In the genomic region with DNA sequence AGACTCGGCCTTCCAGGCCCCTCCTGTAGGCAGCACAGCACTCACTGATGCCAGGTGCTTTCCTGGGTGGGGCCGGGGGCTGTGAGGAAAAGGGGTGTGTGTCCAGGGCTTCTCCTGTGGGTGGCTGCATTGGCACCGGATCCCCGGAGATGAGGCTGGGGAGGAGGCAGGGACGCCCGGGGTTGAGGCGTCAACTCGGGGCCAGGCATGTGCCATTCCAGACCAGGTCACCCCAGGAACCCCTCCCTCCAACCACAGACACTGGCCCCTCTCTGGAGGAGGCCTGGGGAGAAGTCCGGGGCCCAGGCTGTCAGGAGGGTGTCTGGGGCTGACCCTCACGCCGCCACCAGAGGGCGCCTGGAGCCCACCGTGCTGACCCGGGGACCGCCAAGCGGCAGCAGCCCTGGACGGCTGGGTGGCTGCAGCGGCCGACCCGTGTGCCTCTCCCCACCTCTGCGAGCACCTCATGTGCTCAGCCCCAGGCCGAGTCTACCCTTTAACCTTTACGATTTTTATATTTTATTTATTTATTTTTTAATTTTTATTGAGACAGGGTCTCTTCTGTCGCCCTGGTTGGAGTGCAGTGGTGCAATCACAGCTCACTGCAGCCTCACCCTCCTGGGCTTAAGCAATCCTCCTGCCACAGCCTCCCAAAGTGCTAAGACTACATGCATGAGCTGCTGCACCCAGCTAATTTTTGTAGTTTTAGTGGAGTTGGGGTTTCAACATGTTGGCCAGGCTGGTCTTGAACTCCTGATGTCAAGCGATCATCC, we compare ENCODE assay signal across 9 cellular contexts. TPM values are rescaled to one million over a fixed set of nuclear protein-coding genes. Genes with fewer than 3 reads are reported as not detected.
A peak's percentile ranks its signal among the peaks of the same experiment; 100 is the strongest.
DNase-seq lines count a peak whose midpoint lies in the region; ATAC-seq, FAIRE-seq and TF ChIP-seq lines count a peak whose summit lies in the region.
"Had no signal": no experiment of that assay in that cellular context is flagged by ENCODE, and none has a peak within 500 bp of the region (broad histone marks: within the 10 kb centered on the region; RNA-seq: fewer than 3 reads in every experiment).

No MANE protein-coding gene starts in this region.

- POLR2A ChIA-PET in HepG2 (lab: Yijun Ruan, JAX): interaction anchor here (0.6 to 1.4 kb wide), 8 partner anchors 9 to 77 kb away, joined by 3 to 9 read pairs (median 4); a partner anchor contains a TSS

- H3K27ac ChIP-seq in cingulate gyrus (ENCODE audit: low read depth, low read length): peak overlapping the region; percentile 97
- H3K27ac ChIP-seq in HepG2 (ENCODE audit: extremely low read length, insufficient read depth, low read length): no peak overlapping the region

- no peak overlapping the region for H3K9ac ChIP-seq in HepG2 (ENCODE audit: insufficient read depth, low read depth, low read length)

- no peak overlapping the region for H2AFZ ChIP-seq in HepG2 (ENCODE audit: low read length)

- peaks cover 3% of the 10 kb centered on the region for H3K79me2 ChIP-seq in HepG2 (ENCODE audit: insufficient read depth, low read length)

- DNase-seq in NCI-H2107 (lab: John Stamatoyannopoulos, UW): peak; percentile 61
- DNase-seq in NCI-H2107 treated with DMSO at 0.1 percent for 48 hours (lab: John Stamatoyannopoulos, UW; ENCODE audit: unreplicated experiment): no peak
- DNase-seq in NCI-H2196 (lab: John Stamatoyannopoulos, UW; ENCODE audit: unreplicated experiment): peak; percentile 83
- DNase-seq in activated CD4-positive, alpha-beta T cell treated with anti-CD3 and anti-CD28 coated beads, Interleukin-2, amount 50 U/mL, for 1 hour: peak; percentile 80
- no peak for DNase-seq in HepG2 (ENCODE audit: low spot score)
- peak; percentile 64 for DNase-seq in stimulated activated CD8-positive, alpha-beta memory T cell treated with anti-CD3 and anti-CD28 coated beads, Interleukin-12 subunit alpha, Interleukin-12 subunit beta, amount 100 ng/mL, for 1 hour (ENCODE audit: low read depth)

- no peaks in the 10 kb centered on the region for H3K36me3 ChIP-seq in HepG2 (replicated peaks in 1 of 2; ENCODE audit: control insufficient read depth in 1 of 2, insufficient read depth in 2 of 2, low read length in 2 of 2)

- WGBS in HepG2 (ENCODE audit: low lambda C conversion rate): 9% methylated on average over 15 of the region's 25 CpGs

- no peak overlapping the region for H3K4me2 ChIP-seq in HepG2 (ENCODE audit: low read depth, low read length)

- BruUV-seq in HepG2 (replicated peaks; lab: Mats Ljungman, UMichigan): no TSS peak

- intact Hi-C loops in HepG2 (cut with micrococcal nuclease; ENCODE audit: unreplicated experiment): no loop called here

- H4K20me1 ChIP-seq in HepG2 (ENCODE audit: insufficient read depth, low read length): peaks cover 5% of the 10 kb centered on the region

- TF ChIP-seq EP300 in HepG2 (IDR thresholded peaks at IDR 0.05; ENCODE audit: low read depth in 2 of 2, low read length in 2 of 2) (no peak), HepG2 (CRISPR knock-in tag; IDR thresholded peaks at IDR 0.05; ENCODE audit: borderline replicate concordance) (no peak)

- TF ChIP-seq RAD21 in HepG2 (CRISPR knock-in tag; IDR thresholded peaks at IDR 0.05): peak; percentile 97

- no peak for TF ChIP-seq POLR2A in HepG2 (IDR thresholded peaks at IDR 0.05; ENCODE audit: insufficient read depth in 1 of 2, low read depth in 2 of 2, low read length in 2 of 2)

- peaks cover 32% of the 10 kb centered on the region for H3K4me1 ChIP-seq in HepG2 (ENCODE audit: insufficient read depth, low read length)

- H3K4me3 ChIP-seq in HepG2 (replicated peaks in 1 of 3; ENCODE audit: insufficient read depth in 1 of 3, low read depth in 2 of 3, low read length in 3 of 3): no peak overlapping the region

- H3K9me3 ChIP-seq in HepG2 (ENCODE audit: low read length): no peaks in the 10 kb centered on the region

- no peak for FAIRE-seq in HepG2 (lab: Jason Lieb, UNC)
- FAIRE-seq: islet of Langerhans had no signal

- in situ Hi-C loops in HepG2 (cut with HindIII; ENCODE audit: extremely low pct_ligation_motif_present, low pct_unique_long_range_greater_than_20kb): loop anchor here (5.0 kb wide), 1 partner anchor 76 kb away; a partner anchor contains a TSS

- peak; percentile 95 for TF ChIP-seq CTCF in HepG2 (CRISPR knock-in tag; IDR thresholded peaks at IDR 0.05)

- H3K27me3 ChIP-seq in HepG2 (ENCODE audit: control insufficient read depth in 1 of 2, insufficient read depth in 2 of 2, low read length in 2 of 2): peaks cover 5 to 43% of the 10 kb centered on the region in 2 experiments; a peak in 4 of 5 replicates

- ATAC-seq in HepG2 (peak; percentile 65), HG03025 (IDR thresholded peaks at IDR 0.05; ENCODE audit: low FRiP score, unreplicated experiment) (no peak)

- CTCF ChIA-PET in HepG2 (lab: Yijun Ruan, JAX; ENCODE audit: low intra/inter-chr PET ratio, low total read pairs): interaction anchor here (0.7 to 2.3 kb wide), 5 partner anchors 22 to 76 kb away, joined by 3 to 19 read pairs (median 13); no protein-coding TSS in a partner anchor

RNA-seq across cellular contexts. Expression of a gene that starts 3.2 kb away (rescaled TPM):
- total RNA-seq in HepG2 (2016; rRNA removed; fragmentation: Illumina TruSeq; extraction: Trizol): 27.3 and 46.1 TPM in 2 replicates
- total RNA-seq in HepG2 (2016; cell fraction: cytosol; rRNA removed; fragmentation: Illumina TruSeq; extraction: Trizol; ENCODE audit: low read depth): 309 and 313 TPM in 2 replicates
- 32.7 and 50.4 TPM in 2 replicates for total RNA-seq in HepG2 (2016; cell fraction: insoluble cytoplasmic fraction; rRNA removed; fragmentation: Illumina TruSeq; extraction: Trizol)
- total RNA-seq in HepG2 (2016; cell fraction: membrane; rRNA removed; fragmentation: Illumina TruSeq; extraction: Trizol): 215 and 243 TPM in 2 replicates
- 17.9 and 18.8 TPM in 2 replicates for total RNA-seq in HepG2 (2016; cell fraction: nucleus; rRNA removed; fragmentation: Illumina TruSeq; extraction: Trizol)
- polyA plus RNA-seq in HepG2 (2011; rRNA removed): 25.5 and 34.0 TPM in 2 replicates
- polyA plus RNA-seq in HepG2 (2011; cell fraction: cytosol; rRNA removed): 9.2 and 47.6 TPM in 2 replicates
- 25.3 and 25.6 TPM in 2 replicates for polyA plus RNA-seq in HepG2 (2011; cell fraction: nucleus; rRNA removed)
- 6.0 and 9.7 TPM in 2 replicates for polyA plus RNA-seq in HepG2 (2012)
- 285 and 311 TPM in 2 replicates for polyA plus RNA-seq in HepG2 (2016; cell fraction: cytosol; fragmentation: Illumina TruSeq; extraction: Trizol; ENCODE audit: low read depth)
- 25.1 and 30.0 TPM in 2 replicates for polyA plus RNA-seq in HepG2 (2016; cell fraction: insoluble cytoplasmic fraction; fragmentation: Illumina TruSeq; extraction: Trizol; ENCODE audit: low read depth)
- polyA plus RNA-seq in HepG2 (2016; cell fraction: membrane; fragmentation: Illumina TruSeq; extraction: Trizol; ENCODE audit: low read depth): 167 and 188 TPM in 2 replicates
- polyA plus RNA-seq in HepG2 (2016; cell fraction: nucleus; fragmentation: Illumina TruSeq; extraction: Trizol; ENCODE audit: insufficient read depth, low read depth): 32.0 and 38.6 TPM in 2 replicates
- 4.1 and 35.6 TPM in 2 replicates for polyA minus RNA-seq in HepG2 (2011; rRNA and poly(A)+ RNA removed; ENCODE audit: low replicate concordance)
- 14.3 and 15.0 TPM in 2 replicates for polyA minus RNA-seq in HepG2 (2011; cell fraction: cytosol; rRNA and poly(A)+ RNA removed)
- polyA minus RNA-seq in HepG2 (2011; cell fraction: nucleus; rRNA and poly(A)+ RNA removed): 4.4 and 4.6 TPM in 2 replicates

RNA-seq across cellular contexts. Expression of a gene that starts 6.1 kb away (rescaled TPM):
- 0.20 and 0.22 TPM in 2 replicates for total RNA-seq in HepG2 (2016; rRNA removed; fragmentation: Illumina TruSeq; extraction: Trizol)
- total RNA-seq in HepG2 (2016; cell fraction: cytosol; rRNA removed; fragmentation: Illumina TruSeq; extraction: Trizol; ENCODE audit: low read depth): 0.10 TPM in 1 of 2 replicates, not detected in the other
- total RNA-seq in HepG2 (2016; cell fraction: insoluble cytoplasmic fraction; rRNA removed; fragmentation: Illumina TruSeq; extraction: Trizol): 0.19 TPM in 1 of 2 replicates, not detected in the other
- total RNA-seq in HepG2 (2016; cell fraction: membrane; rRNA removed; fragmentation: Illumina TruSeq; extraction: Trizol): 0.10 and 0.22 TPM in 2 replicates
- total RNA-seq in HepG2 (2016; cell fraction: nucleus; rRNA removed; fragmentation: Illumina TruSeq; extraction: Trizol): 0.19 TPM in 1 of 2 replicates, not detected in the other
- 2.0 and 2.2 TPM in 2 replicates for polyA plus RNA-seq in HepG2 (2011; rRNA removed)
- polyA plus RNA-seq in HepG2 (2011; cell fraction: cytosol; rRNA removed): 1.6 and 3.1 TPM in 2 replicates
- polyA plus RNA-seq in HepG2 (2011; cell fraction: nucleus; rRNA removed): 4.4 and 5.3 TPM in 2 replicates
- 2.8 and 5.8 TPM in 2 replicates for polyA plus RNA-seq in HepG2 (2012)
- 0.14 and 2.9 TPM in 2 replicates for polyA plus RNA-seq in HepG2 (2016; cell fraction: cytosol; fragmentation: Illumina TruSeq; extraction: Trizol; ENCODE audit: low read depth)
- 0.45 and 0.64 TPM in 2 replicates for polyA plus RNA-seq in HepG2 (2016; cell fraction: insoluble cytoplasmic fraction; fragmentation: Illumina TruSeq; extraction: Trizol; ENCODE audit: low read depth)
- polyA plus RNA-seq in HepG2 (2016; cell fraction: membrane; fragmentation: Illumina TruSeq; extraction: Trizol; ENCODE audit: low read depth): 0.38 and 0.42 TPM in 2 replicates
- 0.35 and 0.36 TPM in 2 replicates for polyA plus RNA-seq in HepG2 (2016; cell fraction: nucleus; fragmentation: Illumina TruSeq; extraction: Trizol; ENCODE audit: insufficient read depth, low read depth)
- 4.1 and 8.8 TPM in 2 replicates for polyA minus RNA-seq in HepG2 (2011; rRNA and poly(A)+ RNA removed; ENCODE audit: low replicate concordance)
- polyA minus RNA-seq in HepG2 (2011; cell fraction: cytosol; rRNA and poly(A)+ RNA removed): 1.8 and 2.7 TPM in 2 replicates
- polyA minus RNA-seq in HepG2 (2011; cell fraction: nucleus; rRNA and poly(A)+ RNA removed): 0.52 and 0.99 TPM in 2 replicates

RNA-seq across cellular contexts. Expression of a gene that starts 9.2 kb away (rescaled TPM):
- 17.8 and 47.8 TPM in 2 replicates for total RNA-seq in HepG2 (2016; rRNA removed; fragmentation: Illumina TruSeq; extraction: Trizol)
- 23.3 and 24.5 TPM in 2 replicates for total RNA-seq in HepG2 (2016; cell fraction: cytosol; rRNA removed; fragmentation: Illumina TruSeq; extraction: Trizol; ENCODE audit: low read depth)
- total RNA-seq in HepG2 (2016; cell fraction: insoluble cytoplasmic fraction; rRNA removed; fragmentation: Illumina TruSeq; extraction: Trizol): 20.4 and 46.4 TPM in 2 replicates
- total RNA-seq in HepG2 (2016; cell fraction: membrane; rRNA removed; fragmentation: Illumina TruSeq; extraction: Trizol): 26.6 and 30.6 TPM in 2 replicates
- total RNA-seq in HepG2 (2016; cell fraction: nucleus; rRNA removed; fragmentation: Illumina TruSeq; extraction: Trizol): 18.5 and 25.5 TPM in 2 replicates
- polyA plus RNA-seq in HepG2 (2011; rRNA removed): 7.5 and 11.8 TPM in 2 replicates
- 10.6 and 19.3 TPM in 2 replicates for polyA plus RNA-seq in HepG2 (2011; cell fraction: cytosol; rRNA removed)
- 47.2 and 48.7 TPM in 2 replicates for polyA plus RNA-seq in HepG2 (2011; cell fraction: nucleus; rRNA removed)
- 4.2 and 8.6 TPM in 2 replicates for polyA plus RNA-seq in HepG2 (2012)
- 14.5 and 19.6 TPM in 2 replicates for polyA plus RNA-seq in HepG2 (2016; cell fraction: cytosol; fragmentation: Illumina TruSeq; extraction: Trizol; ENCODE audit: low read depth)
- 10.3 and 11.6 TPM in 2 replicates for polyA plus RNA-seq in HepG2 (2016; cell fraction: insoluble cytoplasmic fraction; fragmentation: Illumina TruSeq; extraction: Trizol; ENCODE audit: low read depth)
- polyA plus RNA-seq in HepG2 (2016; cell fraction: membrane; fragmentation: Illumina TruSeq; extraction: Trizol; ENCODE audit: low read depth): 16.4 and 20.3 TPM in 2 replicates
- 33.8 and 45.5 TPM in 2 replicates for polyA plus RNA-seq in HepG2 (2016; cell fraction: nucleus; fragmentation: Illumina TruSeq; extraction: Trizol; ENCODE audit: insufficient read depth, low read depth)
- polyA minus RNA-seq in HepG2 (2011; rRNA and poly(A)+ RNA removed; ENCODE audit: low replicate concordance): 2.4 and 4.6 TPM in 2 replicates
- polyA minus RNA-seq in HepG2 (2011; cell fraction: cytosol; rRNA and poly(A)+ RNA removed): 5.2 and 9.3 TPM in 2 replicates
- polyA minus RNA-seq in HepG2 (2011; cell fraction: nucleus; rRNA and poly(A)+ RNA removed): 9.1 and 10.3 TPM in 2 replicates

RNA-seq across cellular contexts. Expression of a gene that starts 14.5 kb away (rescaled TPM):
- total RNA-seq in HepG2 (2016; rRNA removed; fragmentation: Illumina TruSeq; extraction: Trizol): 0.53 TPM in 1 of 2 replicates, not detected in the other
- 0.09 and 0.40 TPM in 2 replicates for total RNA-seq in HepG2 (2016; cell fraction: cytosol; rRNA removed; fragmentation: Illumina TruSeq; extraction: Trizol; ENCODE audit: low read depth)
- total RNA-seq in HepG2 (2016; cell fraction: insoluble cytoplasmic fraction; rRNA removed; fragmentation: Illumina TruSeq; extraction: Trizol): 0.48 TPM in 1 of 2 replicates, not detected in the other
- 0.28 TPM in 2 replicates for total RNA-seq in HepG2 (2016; cell fraction: membrane; rRNA removed; fragmentation: Illumina TruSeq; extraction: Trizol)
- 0.34 and 1.4 TPM in 2 replicates for total RNA-seq in HepG2 (2016; cell fraction: nucleus; rRNA removed; fragmentation: Illumina TruSeq; extraction: Trizol)
- 1.5 and 1.7 TPM in 2 replicates for polyA plus RNA-seq in HepG2 (2011; rRNA removed)
- 0.26 and 0.44 TPM in 2 replicates for polyA plus RNA-seq in HepG2 (2011; cell fraction: cytosol; rRNA removed)
- polyA plus RNA-seq in HepG2 (2011; cell fraction: nucleus; rRNA removed): 17.5 and 23.8 TPM in 2 replicates
- 1.0 and 2.1 TPM in 2 replicates for polyA plus RNA-seq in HepG2 (2012)
- 0.11 and 0.18 TPM in 2 replicates for polyA plus RNA-seq in HepG2 (2016; cell fraction: cytosol; fragmentation: Illumina TruSeq; extraction: Trizol; ENCODE audit: low read depth)
- 0.24 and 0.57 TPM in 2 replicates for polyA plus RNA-seq in HepG2 (2016; cell fraction: insoluble cytoplasmic fraction; fragmentation: Illumina TruSeq; extraction: Trizol; ENCODE audit: low read depth)
- not detected in 2 replicates for polyA plus RNA-seq in HepG2 (2016; cell fraction: membrane; fragmentation: Illumina TruSeq; extraction: Trizol; ENCODE audit: low read depth)
- 2.7 and 3.2 TPM in 2 replicates for polyA plus RNA-seq in HepG2 (2016; cell fraction: nucleus; fragmentation: Illumina TruSeq; extraction: Trizol; ENCODE audit: insufficient read depth, low read depth)
- polyA minus RNA-seq in HepG2 (2011; rRNA and poly(A)+ RNA removed; ENCODE audit: low replicate concordance): 0.38 and 3.8 TPM in 2 replicates
- polyA minus RNA-seq in HepG2 (2011; cell fraction: cytosol; rRNA and poly(A)+ RNA removed): not detected in 2 replicates
- 0.90 and 1.6 TPM in 2 replicates for polyA minus RNA-seq in HepG2 (2011; cell fraction: nucleus; rRNA and poly(A)+ RNA removed)

RNA-seq across cellular contexts. Expression of a gene that starts 15.2 kb away (rescaled TPM):
- 3.4 and 4.7 TPM in 2 replicates for total RNA-seq in HepG2 (2016; rRNA removed; fragmentation: Illumina TruSeq; extraction: Trizol)
- total RNA-seq in HepG2 (2016; cell fraction: cytosol; rRNA removed; fragmentation: Illumina TruSeq; extraction: Trizol; ENCODE audit: low read depth): 2.0 and 3.1 TPM in 2 replicates
- total RNA-seq in HepG2 (2016; cell fraction: insoluble cytoplasmic fraction; rRNA removed; fragmentation: Illumina TruSeq; extraction: Trizol): 3.0 and 4.0 TPM in 2 replicates
- 2.4 and 3.1 TPM in 2 replicates for total RNA-seq in HepG2 (2016; cell fraction: membrane; rRNA removed; fragmentation: Illumina TruSeq; extraction: Trizol)
- total RNA-seq in HepG2 (2016; cell fraction: nucleus; rRNA removed; fragmentation: Illumina TruSeq; extraction: Trizol): 2.0 and 3.3 TPM in 2 replicates
- 8.4 and 12.7 TPM in 2 replicates for polyA plus RNA-seq in HepG2 (2011; rRNA removed)
- polyA plus RNA-seq in HepG2 (2011; cell fraction: cytosol; rRNA removed): 5.6 and 13.2 TPM in 2 replicates
- polyA plus RNA-seq in HepG2 (2011; cell fraction: nucleus; rRNA removed): 160 and 166 TPM in 2 replicates
- 2.9 and 5.9 TPM in 2 replicates for polyA plus RNA-seq in HepG2 (2012)
- polyA plus RNA-seq in HepG2 (2016; cell fraction: cytosol; fragmentation: Illumina TruSeq; extraction: Trizol; ENCODE audit: low read depth): 1.6 and 3.1 TPM in 2 replicates
- polyA plus RNA-seq in HepG2 (2016; cell fraction: insoluble cytoplasmic fraction; fragmentation: Illumina TruSeq; extraction: Trizol; ENCODE audit: low read depth): 3.2 and 3.5 TPM in 2 replicates
- 1.8 and 2.5 TPM in 2 replicates for polyA plus RNA-seq in HepG2 (2016; cell fraction: membrane; fragmentation: Illumina TruSeq; extraction: Trizol; ENCODE audit: low read depth)
- polyA plus RNA-seq in HepG2 (2016; cell fraction: nucleus; fragmentation: Illumina TruSeq; extraction: Trizol; ENCODE audit: insufficient read depth, low read depth): 9.9 and 13.3 TPM in 2 replicates
- polyA minus RNA-seq in HepG2 (2011; rRNA and poly(A)+ RNA removed; ENCODE audit: low replicate concordance): 6.6 and 10.5 TPM in 2 replicates
- polyA minus RNA-seq in HepG2 (2011; cell fraction: cytosol; rRNA and poly(A)+ RNA removed): 3.3 and 4.7 TPM in 2 replicates
- polyA minus RNA-seq in HepG2 (2011; cell fraction: nucleus; rRNA and poly(A)+ RNA removed): 3.4 and 7.1 TPM in 2 replicates

Comparison
In these comparisons a context has a peak if more than half of its experiments do, and no peak if none do; other contexts are left out.
1. DNase-seq: peak in NCI-H2107 (single experiment), NCI-H2196 (single experiment), activated CD4-positive, alpha-beta T cell treated with anti-CD3 and anti-CD28 coated beads, Interleukin-2, amount 50 U/mL, for 1 hour (single experiment) and stimulated activated CD8-positive, alpha-beta memory T cell treated with anti-CD3 and anti-CD28 coated beads, Interleukin-12 subunit alpha, Interleukin-12 subunit beta, amount 100 ng/mL, for 1 hour (single experiment); none in NCI-H2107 treated with DMSO at 0.1 percent for 48 hours (single experiment) and HepG2 (single experiment).